27 cellular contexts compared by ENCODE assay signal in the genomic region with DNA sequence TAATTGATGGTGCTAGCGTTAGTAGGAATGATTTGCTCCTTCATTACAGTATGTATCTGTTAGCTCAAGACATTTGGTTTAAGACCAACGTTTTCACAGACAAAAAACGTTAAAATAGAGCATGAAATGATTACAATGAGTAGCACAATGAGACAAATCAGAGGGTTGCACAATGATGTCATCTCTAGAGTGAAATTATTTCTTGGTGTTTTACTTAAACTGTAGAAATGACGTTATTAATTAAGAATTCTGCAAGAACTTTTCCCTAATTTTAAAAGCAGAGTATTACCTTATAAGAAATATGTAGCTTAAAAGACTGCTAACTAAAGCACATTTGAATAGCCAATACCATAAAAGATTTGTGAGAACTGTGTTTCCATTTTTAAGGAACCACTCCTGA.
"Had no signal": no experiment of that assay in that cellular context is flagged by ENCODE, and none has a peak within 500 bp of the region (broad histone marks: within the 10 kb centered on the region; RNA-seq: fewer than 3 reads in every experiment).

No MANE protein-coding gene starts in this region.

- H3K4me1 ChIP-seq: stomach, suprapubic skin, testis, thyroid gland, tibial artery, tibial nerve, transverse colon, upper lobe of left lung, upper lobe of right lung, uterus, vagina had no signal

- H3K9me3 ChIP-seq: stomach, suprapubic skin, testis, thoracic aorta, thyroid gland, tibial artery, tibial nerve, upper lobe of left lung, upper lobe of right lung, uterus, vagina had no signal

- H3K27me3 ChIP-seq: stomach, suprapubic skin, testis, thyroid gland, tibial artery, tibial nerve, transverse colon, upper lobe of left lung, upper lobe of right lung, uterus, vagina had no signal

- FAIRE-seq: urothelium cell line had no signal

- ATAC-seq: stimulated activated effector memory CD8-positive, alpha-beta T cell treated with anti-CD3 and anti-CD28 coated beads, Interleukin-12 subunit alpha, Interleukin-12 subunit beta, amount 100 ng/mL, for 72 hours; stimulated activated memory B cell treated with anti-CD40 and anti-IgM and Interleukin-4, amounts not matched to agents 10 μg/mL and 1 μg/mL and 100 μg/mL, for 72 hours; stimulated activated naive B cell treated with anti-CD40 and anti-IgM and Interleukin-4, amounts not matched to agents 10 μg/mL and 1 μg/mL and 100 μg/mL, for 72 hours; stimulated activated naive CD8-positive, alpha-beta T cell treated with anti-CD3 and anti-CD28 coated beads, Interleukin-15, amount 100 ng/mL, for 72 hours; stimulated activated naive CD8-positive, alpha-beta T cell treated with anti-CD3 and anti-CD28 coated beads, Interleukin-15, Interleukin-2, amounts not matched to agents 100 U/mL and 50 U/mL, for 24 hours; upper lobe of right lung had no signal

- H3K4me3 ChIP-seq: stomach, suprapubic skin, testis, thoracic aorta, thyroid gland, tibial artery, tibial nerve, transverse colon, upper lobe of left lung, upper lobe of right lung, uterus, vagina had no signal

- H3K36me3 ChIP-seq: stomach, suprapubic skin, thoracic aorta, thyroid gland, tibial artery, tibial nerve, transverse colon, upper lobe of left lung, upper lobe of right lung, uterus, vagina had no signal

- H3K27ac ChIP-seq: stomach, suprapubic skin, testis, thoracic aorta, thyroid gland, tibial artery, tibial nerve, transverse colon, upper lobe of left lung, upper lobe of right lung, uterus, vagina had no signal

- DNase-seq: stimulated activated CD4-positive, alpha-beta T cell treated with anti-CD3 and anti-CD28 coated beads, Interleukin-2, amount 100 ng/mL, for 48 hours; stimulated activated CD4-positive, alpha-beta T cell treated with anti-CD3 and anti-CD28 coated beads, Interleukin-4, amount 100 ng/mL, for 1 hour; stimulated activated CD4-positive, alpha-beta T cell treated with anti-CD3 and anti-CD28 coated beads, Interleukin-4, amount 100 ng/mL, for 24 hours; stimulated activated CD4-positive, alpha-beta T cell treated with anti-CD3 and anti-CD28 coated beads, Interleukin-4, amount 100 ng/mL, for 4 hours; stimulated activated CD8-positive, alpha-beta memory T cell treated with anti-CD3 and anti-CD28 coated beads, Interleukin-4, amount 100 ng/mL, for 48 hours; stimulated activated naive B cell treated with anti-CD40 and anti-IgM and Interleukin-4, amounts not matched to agents 10 μg/mL and 1 μg/mL and 100 μg/mL, for 72 hours; stimulated activated naive CD4-positive, alpha-beta T cell; stimulated activated naive CD4-positive, alpha-beta T cell treated with Interleukin-2 at 50 U/mL for 16 hours; stimulated activated naive CD8-positive, alpha-beta T cell treated with anti-CD3 and anti-CD28 coated beads, Interleukin-15, amount 100 ng/mL, for 72 hours; stimulated activated naive CD8-positive, alpha-beta T cell treated with anti-CD3 and anti-CD28 coated beads, Interleukin-15, Interleukin-2, amounts not matched to agents 100 U/mL and 50 U/mL, for 24 hours; stomach; substantia nigra; testis; thyroid gland; tibial artery; transverse colon; trophoblast cell; upper lobe of left lung; upper lobe of right lung; uterus had no signal
